ENCODE assay signal across 19 cellular contexts in genomic region chr6:157708239-157708638, GRCh38.
A peak's percentile ranks its signal among the peaks of the same experiment; 100 is the strongest.
DNase-seq lines count a peak whose midpoint lies in the region; FAIRE-seq and TF ChIP-seq lines count a peak whose summit lies in the region.
"Had no signal": no experiment of that assay in that cellular context is flagged by ENCODE, and none has a peak within 500 bp of the region (broad histone marks: within the 10 kb centered on the region; RNA-seq: fewer than 3 reads in every experiment).

No MANE protein-coding gene starts in this region.

- peaks cover 24% of the 10 kb centered on the region for H3K4me1 ChIP-seq in HUES48 (ENCODE audit: control insufficient read depth, insufficient read depth, low read length)
- peaks cover 11% of the 10 kb centered on the region for H3K4me1 ChIP-seq in NT2/D1 (ENCODE audit: insufficient read depth, insufficient read length)
- peaks cover 8% of the 10 kb centered on the region for H3K4me1 ChIP-seq in hepatocyte (ENCODE audit: insufficient read depth)
- H3K4me1 ChIP-seq: BLaER1 treated with 17β-estradiol and CSF1 and Interleukin-3, amounts not matched to agents 10 nM and 100 nM had no signal

- peaks cover 15% of the 10 kb centered on the region for H3K9me3 ChIP-seq in HUES48 (ENCODE audit: control insufficient read depth, insufficient read depth, low read length)
- H3K9me3 ChIP-seq in NT2/D1 (ENCODE audit: insufficient read depth, low read length): peaks cover 24% of the 10 kb centered on the region; the same call in 1 of the 2 replicates
- no peaks in the 10 kb centered on the region for H3K9me3 ChIP-seq in hepatocyte (ENCODE audit: low read depth)
- H3K9me3 ChIP-seq: BLaER1 treated with 17β-estradiol and CSF1 and Interleukin-3, amounts not matched to agents 10 nM and 100 nM had no signal

- TF ChIP-seq CTCF in hepatocyte (IDR thresholded peaks at IDR 0.05; ENCODE audit: poor library complexity): no peak

- FAIRE-seq in urothelium cell line (lab: Jason Lieb, UNC): peak; percentile 27
- no peak for FAIRE-seq in GM12892 (lab: Jason Lieb, UNC)
- FAIRE-seq: GM12878, GM19239 had no signal

- no peak overlapping the region for H2AFZ ChIP-seq in hepatocyte
- H2AFZ ChIP-seq: GM23248 had no signal

- no peaks in the 10 kb centered on the region for H3K79me2 ChIP-seq in hepatocyte

- H3K4me2 ChIP-seq in hepatocyte: no peak overlapping the region
- H3K4me2 ChIP-seq: BLaER1 treated with 17β-estradiol and CSF1 and Interleukin-3, amounts not matched to agents 10 nM and 100 nM had no signal

- DNase-seq in NT2/D1 (ENCODE audit: low read depth, low spot score) (peak; percentile 87), hepatocyte (ENCODE audit: low spot score) (no peak), urothelium cell line (ENCODE audit: low spot score) (no peak), NCI-H128 (lab: John Stamatoyannopoulos, UW; ENCODE audit: unreplicated experiment) (no peak), GM12892 (ENCODE audit: insufficient read length) (no peak), NCI-H345 treated with DMSO at 0.1 percent for 48 hours (lab: John Stamatoyannopoulos, UW; ENCODE audit: unreplicated experiment) (no peak)
- DNase-seq: Calu3; CD8-positive, alpha-beta T cell; DMS 273 treated with DMSO at 0.1 percent for 48 hours; DND-41; EL; GM23248; H7; IMR-90; KBM-7 had no signal

- WGBS in hepatocyte (ENCODE audit: low lambda C conversion rate, missing lambda C conversion rate): 48% methylated on average over 3 of the region's 3 CpGs

- H3K4me3 ChIP-seq in HUES48 (ENCODE audit: low read depth, low read length) (no peak overlapping the region; the same call in 1 of the 2 replicates), NT2/D1 (ENCODE audit: insufficient read length, low read depth) (no peak overlapping the region), hepatocyte (no peak overlapping the region)
- H3K4me3 ChIP-seq: BLaER1 treated with 17β-estradiol and CSF1 and Interleukin-3, amounts not matched to agents 10 nM and 100 nM; GM12878; GM23248 had no signal

- no peaks in the 10 kb centered on the region for H3K36me3 ChIP-seq in HUES48 (ENCODE audit: control insufficient read depth, insufficient read depth, low read length)
- H3K36me3 ChIP-seq in NT2/D1 (ENCODE audit: insufficient read depth, insufficient read length, low read length): no peaks in the 10 kb centered on the region
- no peaks in the 10 kb centered on the region for H3K36me3 ChIP-seq in hepatocyte (replicated peaks; ENCODE audit: insufficient read depth, low read depth)
- H3K36me3 ChIP-seq: BLaER1 treated with 17β-estradiol and CSF1 and Interleukin-3, amounts not matched to agents 10 nM and 100 nM had no signal

- TF ChIP-seq POLR2A in GM12892 (IDR thresholded peaks at IDR 0.05; ENCODE audit: low read depth, low read length): no peak

- H3K9ac ChIP-seq in HUES48 (ENCODE audit: low read depth, low read length): no peak overlapping the region
- H3K9ac ChIP-seq in NT2/D1 (ENCODE audit: insufficient read length, low read depth): no peak overlapping the region
- H3K9ac ChIP-seq: BLaER1 treated with 17β-estradiol and CSF1 and Interleukin-3, amounts not matched to agents 10 nM and 100 nM; GM23248 had no signal

- H4K20me1 ChIP-seq in hepatocyte (ENCODE audit: insufficient read depth, poor library complexity, severe bottlenecking): no peaks in the 10 kb centered on the region
- H4K20me1 ChIP-seq: BLaER1 treated with 17β-estradiol and CSF1 and Interleukin-3, amounts not matched to agents 10 nM and 100 nM had no signal

- peak overlapping the region; percentile 31 for H3K27ac ChIP-seq in HUES48 (ENCODE audit: low read depth, low read length)
- peak overlapping the region; percentile 91 for H3K27ac ChIP-seq in hepatocyte
- H3K27ac ChIP-seq: BLaER1 treated with 17β-estradiol and CSF1 and Interleukin-3, amounts not matched to agents 10 nM and 100 nM; GM23248 had no signal

- no peaks in the 10 kb centered on the region for H3K9me2 ChIP-seq in hepatocyte (replicated peaks; ENCODE audit: insufficient read depth)

- no peaks in the 10 kb centered on the region for H3K27me3 ChIP-seq in HUES48 (ENCODE audit: control insufficient read depth, insufficient read depth, low read length)
- H3K27me3 ChIP-seq in NT2/D1 (ENCODE audit: insufficient read depth, insufficient read length): no peaks in the 10 kb centered on the region
- H3K27me3 ChIP-seq in hepatocyte: no peaks in the 10 kb centered on the region
- H3K27me3 ChIP-seq: BLaER1 treated with 17β-estradiol and CSF1 and Interleukin-3, amounts not matched to agents 10 nM and 100 nM had no signal
